13 cellular contexts compared by ENCODE assay signal in the genomic region with DNA sequence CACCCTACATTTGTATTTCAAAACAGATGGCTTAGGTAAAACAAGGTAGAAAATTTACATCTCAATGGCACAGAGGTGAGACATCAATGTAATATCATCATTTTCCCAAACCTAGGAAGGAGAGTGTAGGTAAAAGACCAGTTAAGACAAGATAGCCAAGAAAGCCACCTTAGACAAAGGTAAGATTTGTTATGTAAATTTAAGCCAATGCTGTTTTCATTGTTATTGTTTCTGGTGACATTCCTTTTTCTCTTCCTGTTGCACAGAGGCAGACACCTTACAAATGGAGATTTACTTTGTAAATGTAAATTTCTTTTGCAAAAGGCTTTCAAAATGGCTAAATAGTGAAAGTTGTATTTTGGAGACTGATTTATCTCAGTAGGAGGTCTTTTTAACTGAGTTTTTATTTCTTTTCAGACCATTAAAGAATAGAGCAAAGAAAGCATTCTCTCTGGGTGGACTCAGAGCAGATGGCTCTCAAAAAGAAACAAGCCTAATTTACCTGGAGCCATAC.
DNase-seq lines count a peak whose midpoint lies in the region; ATAC-seq and TF ChIP-seq lines count a peak whose summit lies in the region.
"Had no signal": no experiment of that assay in that cellular context is flagged by ENCODE, and none has a peak within 500 bp of the region (broad histone marks: within the 10 kb centered on the region; RNA-seq: fewer than 3 reads in every experiment).

No MANE protein-coding gene starts in this region.

- H3K36me3 ChIP-seq in NT2/D1 (ENCODE audit: insufficient read depth, insufficient read length, low read length) (no peaks in the 10 kb centered on the region), mesendoderm (ENCODE audit: control insufficient read depth, insufficient read depth, low read length) (no peaks in the 10 kb centered on the region)
- no peaks in the 10 kb centered on the region for H3K36me3 ChIP-seq in naive thymus-derived CD4-positive, alpha-beta T cell (ENCODE audit: control insufficient read depth in 2 of 3, insufficient read depth in 3 of 3, low read length in 3 of 3)

- H3K27me3 ChIP-seq in H9 (ENCODE audit: insufficient read depth, low read length) (no peaks in the 10 kb centered on the region), NT2/D1 (ENCODE audit: insufficient read depth, insufficient read length) (no peaks in the 10 kb centered on the region), mesendoderm (ENCODE audit: insufficient read depth, low read length, poor library complexity) (no peaks in the 10 kb centered on the region)
- no peaks in the 10 kb centered on the region for H3K27me3 ChIP-seq in naive thymus-derived CD4-positive, alpha-beta T cell (ENCODE audit: control insufficient read depth in 2 of 2, insufficient read depth in 2 of 2, low read length in 2 of 2)

- H4K5ac ChIP-seq in H9 (ENCODE audit: insufficient read length, low read depth, low read length) (no peak overlapping the region), mesendoderm (ENCODE audit: low read length) (no peak overlapping the region)

- H3K23ac ChIP-seq in H9 (ENCODE audit: insufficient read length, low read depth, low read length), result no peak overlapping the region
- no peak overlapping the region for H3K23ac ChIP-seq in mesendoderm (ENCODE audit: low read length)

- H3K4me3 Mint-ChIP-seq in H9, result no peak overlapping the region
- H3K4me3 Mint-ChIP-seq in naive thymus-derived CD4-positive, alpha-beta T cell, result no peak overlapping the region
- H3K4me3 Mint-ChIP-seq: B cell; CD4-positive, alpha-beta T cell had no signal

- no peaks in the 10 kb centered on the region; the same call in 1 of the 2 replicates for H3K27me3 Mint-ChIP-seq in H9 (ENCODE audit: low read depth)
- H3K27me3 Mint-ChIP-seq in naive thymus-derived CD4-positive, alpha-beta T cell, result peaks cover 0 to 6% (median 3%) of the 10 kb centered on the region in 5 donors

- H3K9ac ChIP-seq in H9 (ENCODE audit: extremely low read depth, insufficient read length, low read length) (no peak overlapping the region), NT2/D1 (ENCODE audit: insufficient read length, low read depth) (no peak overlapping the region), mesendoderm (ENCODE audit: low read length) (no peak overlapping the region)

- no peak overlapping the region for H3T11ph ChIP-seq in H9 (ENCODE audit: low read length)

- H3K56ac ChIP-seq in H9 (ENCODE audit: insufficient read length, low read depth, low read length), result no peak overlapping the region
- no peak overlapping the region for H3K56ac ChIP-seq in mesendoderm (ENCODE audit: low read length)

- no peak overlapping the region for H2BK20ac ChIP-seq in H9 (ENCODE audit: low read depth, low read length, poor library complexity, severe bottlenecking)

- H3K79me2 ChIP-seq in H9 (ENCODE audit: insufficient read depth, low read length), result no peaks in the 10 kb centered on the region
- no peaks in the 10 kb centered on the region for H3K79me2 ChIP-seq in mesendoderm (ENCODE audit: control insufficient read depth, insufficient read depth, low read length)

- peaks cover 15 to 22% of the 10 kb centered on the region in 2 experiments for H3K4me1 Mint-ChIP-seq in H9
- peaks cover 0 to 2% (median 0%) of the 10 kb centered on the region in 7 donors for H3K4me1 Mint-ChIP-seq in naive thymus-derived CD4-positive, alpha-beta T cell
- H3K4me1 Mint-ChIP-seq: B cell had no signal

- peak overlapping the region; percentile 68 to 98 (median 97); a peak in 6 of 7 replicates for H3K27ac Mint-ChIP-seq in H9
- no peak overlapping the region for H3K27ac Mint-ChIP-seq in naive thymus-derived CD4-positive, alpha-beta T cell
- H3K27ac Mint-ChIP-seq: B cell; CD4-positive, alpha-beta T cell had no signal

- no peak for TF ChIP-seq CTCF in H9 (conservative IDR thresholded peaks at IDR 0.05)

- POLR2A ChIA-PET in naive thymus-derived CD4-positive, alpha-beta T cell (lab: Charles Lee), result no interaction called here

- H2BK15ac ChIP-seq in H9 (ENCODE audit: low read depth, low read length), result no peak overlapping the region
- no peak overlapping the region for H2BK15ac ChIP-seq in mesendoderm (replicated peaks; ENCODE audit: low read depth)

- in situ Hi-C loops in G401 (cut with HindIII; ENCODE audit: low sequenced_read_pairs), result no loop called here

- H4K20me1 ChIP-seq in H9 (ENCODE audit: control insufficient read depth, insufficient read depth, insufficient read length), result no peaks in the 10 kb centered on the region

- intact Hi-C loops in naive thymus-derived CD4-positive, alpha-beta T cell (cut with micrococcal nuclease), result no loop called here

- no peak overlapping the region for H4K91ac ChIP-seq in H9 (ENCODE audit: insufficient read length, low read depth, low read length)

- H2AFZ ChIP-seq in H9 (ENCODE audit: low read length), result no peak overlapping the region

- no peak overlapping the region for H3K14ac ChIP-seq in H9 (ENCODE audit: insufficient read depth, low read length)

- no peak overlapping the region for H3K4ac ChIP-seq in H9 (ENCODE audit: low read depth, low read length)
- H3K4ac ChIP-seq in mesendoderm (ENCODE audit: low read depth, low read length), result no peak overlapping the region

- H2BK12ac ChIP-seq in H9 (ENCODE audit: insufficient read length, low read depth, low read length), result no peak overlapping the region

- no peaks in the 10 kb centered on the region for H3K79me1 ChIP-seq in H9 (ENCODE audit: insufficient read depth, low read depth, low read length, poor library complexity, severe bottlenecking)
- no peaks in the 10 kb centered on the region for H3K79me1 ChIP-seq in mesendoderm (ENCODE audit: low read length)

- CTCF ChIA-PET in naive thymus-derived CD4-positive, alpha-beta T cell (lab: Charles Lee), result no interaction called here

- DNase-seq in H9 (no peak), NT2/D1 (ENCODE audit: low read depth, low spot score) (peak; percentile 2), iPS DF 4.7 (ENCODE audit: extremely low read depth, low spot score) (peak; percentile 19), mesendoderm (no peak), NCI-H2107 treated with DMSO at 0.1 percent for 48 hours (lab: John Stamatoyannopoulos, UW; ENCODE audit: unreplicated experiment) (no peak), G401 (ENCODE audit: low spot score) (no peak)
- no peak for DNase-seq in naive thymus-derived CD4-positive, alpha-beta T cell
- DNase-seq: C1 segment of cervical spinal cord; Calu3; CD4-positive, alpha-beta T cell; DMS 273 treated with DMSO at 0.1 percent for 48 hours; H7 had no signal

- H2BK120ac ChIP-seq in H9 (ENCODE audit: low read depth, low read length, poor library complexity, severe bottlenecking) (no peak overlapping the region), mesendoderm (ENCODE audit: low read depth, low read length) (no peak overlapping the region)

- peaks cover 42 to 62% (median 46%) of the 10 kb centered on the region in 3 experiments for H3K36me3 Mint-ChIP-seq in H9 (ENCODE audit: insufficient read depth in 1 of 3, low read depth in 3 of 3)
- peaks cover 0 to 7% (median 4%) of the 10 kb centered on the region in 5 donors for H3K36me3 Mint-ChIP-seq in naive thymus-derived CD4-positive, alpha-beta T cell

- H3K18ac ChIP-seq in H9 (ENCODE audit: insufficient read length, low read depth, low read length) (no peak overlapping the region), mesendoderm (ENCODE audit: low read length) (no peak overlapping the region)

- no peak overlapping the region for H2AK5ac ChIP-seq in H9 (ENCODE audit: insufficient read length, low read length)
- H2AK5ac ChIP-seq in mesendoderm (ENCODE audit: low read length), result no peak overlapping the region

- H3K23me2 ChIP-seq in H9 (ENCODE audit: insufficient read length, low read depth, low read length, poor library complexity, severe bottlenecking), result no peaks in the 10 kb centered on the region

- H3K9me3 ChIP-seq in H9 (ENCODE audit: control insufficient read depth, low read depth, low read length), result peaks cover 33% of the 10 kb centered on the region
- H3K9me3 ChIP-seq in NT2/D1 (ENCODE audit: insufficient read depth, low read length), result peaks cover 45% of the 10 kb centered on the region
- no peaks in the 10 kb centered on the region for H3K9me3 ChIP-seq in naive thymus-derived CD4-positive, alpha-beta T cell (ENCODE audit: control insufficient read depth in 2 of 3, low read length in 3 of 3)

- no peak overlapping the region for H2BK5ac ChIP-seq in H9 (ENCODE audit: insufficient read length, low read length)
- H2BK5ac ChIP-seq in mesendoderm (ENCODE audit: low read length), result no peak overlapping the region

- no peak overlapping the region for H3K4me3 ChIP-seq in NT2/D1 (ENCODE audit: insufficient read length, low read depth)
- H3K4me3 ChIP-seq in mesendoderm (ENCODE audit: low read length), result no peak overlapping the region
- no peak overlapping the region for H3K4me3 ChIP-seq in naive thymus-derived CD4-positive, alpha-beta T cell (ENCODE audit: low read length)

- no peak for ATAC-seq in naive thymus-derived CD4-positive, alpha-beta T cell

- H3K27ac ChIP-seq in H9 (ENCODE audit: insufficient read length, low read depth, low read length), result peak overlapping the region; percentile 88
- no peak overlapping the region for H3K27ac ChIP-seq in mesendoderm (ENCODE audit: low read depth, low read length)
- H3K27ac ChIP-seq in naive thymus-derived CD4-positive, alpha-beta T cell (ENCODE audit: low read depth, low read length), result no peak overlapping the region

- H3K9me3 Mint-ChIP-seq in H9, result peaks cover 51 to 61% of the 10 kb centered on the region in 2 experiments
- H3K9me3 Mint-ChIP-seq in naive thymus-derived CD4-positive, alpha-beta T cell, result peaks cover 3 to 20% (median 11%) of the 10 kb centered on the region in 11 donors

- no peak overlapping the region for H3K4me2 ChIP-seq in H9 (ENCODE audit: insufficient read depth, insufficient read length, low read length)
- H3K4me2 ChIP-seq in mesendoderm (ENCODE audit: low read length), result no peak overlapping the region

- H4K8ac ChIP-seq in H9 (replicated peaks; ENCODE audit: insufficient read length, low read depth, low read length) (no peak overlapping the region), mesendoderm (ENCODE audit: low read depth, low read length) (no peak overlapping the region)

- H3K4me1 ChIP-seq in H9 (ENCODE audit: insufficient read depth, low read length) (no peaks in the 10 kb centered on the region; the same call in 1 of the 2 replicates), NT2/D1 (ENCODE audit: insufficient read depth, insufficient read length) (no peaks in the 10 kb centered on the region), mesendoderm (ENCODE audit: control insufficient read depth, low read depth, low read length) (no peaks in the 10 kb centered on the region)
- no peaks in the 10 kb centered on the region for H3K4me1 ChIP-seq in naive thymus-derived CD4-positive, alpha-beta T cell (ENCODE audit: control insufficient read depth in 2 of 2, insufficient read depth in 2 of 2, low read length in 2 of 2)

Comparison
In these comparisons a context has a peak if more than half of its experiments do, and no peak if none do; other contexts are left out.
1. DNase-seq: peak in NT2/D1 (single experiment) and iPS DF 4.7 (single experiment); none in H9 (single experiment), mesendoderm (single experiment), NCI-H2107 treated with DMSO at 0.1 percent for 48 hours (single experiment), G401 (single experiment) and naive thymus-derived CD4-positive, alpha-beta T cell (0 of 9).
2. H3K27ac Mint-ChIP-seq: peak in H9 (3 of 3); none in naive thymus-derived CD4-positive, alpha-beta T cell (0 of 9).